ENCODE assay signal across 12 cellular contexts in the genomic region with DNA sequence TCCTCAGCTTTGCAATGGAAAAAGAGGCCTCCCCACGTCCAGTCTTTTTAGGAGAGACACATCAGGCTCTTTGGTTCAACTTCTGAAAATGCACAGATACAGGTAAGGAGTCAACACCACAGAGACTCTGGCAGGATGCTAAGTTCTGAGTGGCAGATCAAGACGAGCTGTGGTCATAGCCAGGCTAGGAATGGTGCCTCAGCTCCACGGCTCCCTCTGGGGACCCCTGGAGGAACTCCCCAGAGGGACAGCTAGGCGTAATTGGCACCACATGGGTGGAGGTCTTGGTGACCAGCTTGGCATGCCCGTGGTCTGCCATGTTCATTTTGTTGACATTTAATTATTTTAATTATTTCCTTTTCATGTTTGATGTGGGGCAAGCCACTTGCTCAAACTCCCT.
DNase-seq lines count a peak whose midpoint lies in the region; ATAC-seq, FAIRE-seq and TF ChIP-seq lines count a peak whose summit lies in the region.
"Had no signal": no experiment of that assay in that cellular context is flagged by ENCODE, and none has a peak within 500 bp of the region (broad histone marks: within the 10 kb centered on the region; RNA-seq: fewer than 3 reads in every experiment).

No MANE protein-coding gene starts in this region.

- H3K4me1 ChIP-seq in H1 (replicated peaks in 1 of 4; ENCODE audit: control insufficient read depth in 3 of 4, insufficient read depth in 4 of 4, low read length in 3 of 4) (no peaks in the 10 kb centered on the region), spleen (peaks cover 0 to 8% (median 4%) of the 10 kb centered on the region in 6 donors)
- H3K4me1 ChIP-seq in CD8-positive, alpha-beta memory T cell (ENCODE audit: insufficient read depth, low read length) = no peaks in the 10 kb centered on the region
- H3K4me1 ChIP-seq: transverse colon had no signal

- ATAC-seq in activated CD8-positive, alpha-beta T cell treated with anti-CD3 and anti-CD28 coated beads for 36 hours = no peak
- ATAC-seq in activated CD8-positive, alpha-beta T cell treated with anti-CD3 and anti-CD28 coated beads, Interleukin-2, amount 10 ng/mL, durations not matched to agents 7 days and 5 days = no peak
- no peak for ATAC-seq in natural killer cell

- no peak for TF ChIP-seq POLR2A in H1 (IDR thresholded peaks at IDR 0.05; ENCODE audit: control extremely low read depth in 1 of 2, low read depth in 2 of 2, low read length in 2 of 2)
- no peak for TF ChIP-seq POLR2A in spleen (IDR thresholded peaks at IDR 0.05)

- no peaks in the 10 kb centered on the region for H3K36me3 ChIP-seq in MG63
- no peaks in the 10 kb centered on the region for H3K36me3 ChIP-seq in H1 (ENCODE audit: control insufficient read depth in 2 of 4, insufficient read depth in 4 of 4, low read length in 3 of 4)
- H3K36me3 ChIP-seq in spleen = no peaks in the 10 kb centered on the region
- no peaks in the 10 kb centered on the region for H3K36me3 ChIP-seq in CD8-positive, alpha-beta memory T cell (ENCODE audit: insufficient read depth, low read length)
- H3K36me3 ChIP-seq: transverse colon had no signal

- H2AK5ac ChIP-seq in H1 (ENCODE audit: low read depth, low read length) = no peak overlapping the region

- H3K27ac Mint-ChIP-seq in activated CD8-positive, alpha-beta T cell treated with anti-CD3 and anti-CD28 coated beads for 36 hours = no peak overlapping the region
- no peak overlapping the region for H3K27ac Mint-ChIP-seq in activated CD8-positive, alpha-beta T cell treated with anti-CD3 and anti-CD28 coated beads, Interleukin-2, amount 10 ng/mL, durations not matched to agents 7 days and 5 days
- no peak overlapping the region for H3K27ac Mint-ChIP-seq in natural killer cell
- peak overlapping the region in 1 of 8 donors; percentile 47 for H3K27ac Mint-ChIP-seq in CD8-positive, alpha-beta memory T cell
- H3K27ac Mint-ChIP-seq: activated T-helper 1 cell treated with anti-CD3 and anti-CD28 coated beads, Interleukin-12 subunit alpha, Interleukin-12 subunit beta, Interleukin-2, Interleukin-4 antibody, amounts not matched to agents 30 ng/mL and 10 ng/mL and 1 ng/mL, durations not matched to agents 14 hours and 24 hours and 36 hours had no signal

- H3K23ac ChIP-seq in H1 (ENCODE audit: insufficient read length) = no peak overlapping the region

- H3K27ac ChIP-seq in H1 (ENCODE audit: low read depth, low read length) (no peak overlapping the region), spleen (no peak overlapping the region)
- H3K27ac ChIP-seq in CD8-positive, alpha-beta memory T cell (ENCODE audit: low read depth, low read length) = no peak overlapping the region
- H3K27ac ChIP-seq: transverse colon had no signal

- intact Hi-C loops in activated CD8-positive, alpha-beta T cell treated with anti-CD3 and anti-CD28 coated beads for 36 hours (cut with micrococcal nuclease) = no loop called here
- intact Hi-C loops in spleen (cut with DNase I; ENCODE audit: low total_unique reads) (no loop called here), natural killer cell (cut with micrococcal nuclease) (no loop called here)

- H4K5ac ChIP-seq in H1 (ENCODE audit: insufficient read length, low read depth, low read length) = no peak overlapping the region

- no peaks in the 10 kb centered on the region for H4K20me1 ChIP-seq in H1 (replicated peaks in 1 of 2; ENCODE audit: control insufficient read depth in 1 of 2, insufficient read depth in 2 of 2, low read length in 2 of 2)

- H2AFZ ChIP-seq in H1 (ENCODE audit: low read length) = no peak overlapping the region

- no peak overlapping the region for H2BK15ac ChIP-seq in H1 (ENCODE audit: low read length)

- peak; percentile 72 to 81 for TF ChIP-seq RAD21 in H1 (IDR thresholded peaks at IDR 0.05 in 1 of 2, conservative IDR thresholded peaks at IDR 0.05 in 1 of 2; ENCODE audit: low read depth in 2 of 2, low read length in 2 of 2)

- H3K4me3 ChIP-seq in MG63 (no peak overlapping the region), H1 (ENCODE audit: extremely low read depth in 1 of 4, insufficient read depth in 2 of 4, low read depth in 3 of 4, low read length in 4 of 4) (no peak overlapping the region), spleen (no peak overlapping the region)
- no peak overlapping the region for H3K4me3 ChIP-seq in CD8-positive, alpha-beta memory T cell (ENCODE audit: low read length)
- H3K4me3 ChIP-seq: transverse colon had no signal

- H3K18ac ChIP-seq in H1 (ENCODE audit: extremely low read depth, low read length) = no peak overlapping the region

- peaks cover 2% of the 10 kb centered on the region for H3K4me1 Mint-ChIP-seq in activated CD8-positive, alpha-beta T cell treated with anti-CD3 and anti-CD28 coated beads for 36 hours (ENCODE audit: low read depth)
- peaks cover 5% of the 10 kb centered on the region for H3K4me1 Mint-ChIP-seq in activated CD8-positive, alpha-beta T cell treated with anti-CD3 and anti-CD28 coated beads, Interleukin-2, amount 10 ng/mL, durations not matched to agents 7 days and 5 days (ENCODE audit: low read depth)
- peaks cover 9 to 10% of the 10 kb centered on the region in 2 donors for H3K4me1 Mint-ChIP-seq in natural killer cell
- peaks cover 0 to 6% (median 4%) of the 10 kb centered on the region in 3 donors for H3K4me1 Mint-ChIP-seq in CD8-positive, alpha-beta memory T cell
- H3K4me1 Mint-ChIP-seq: IgD-negative memory B cell had no signal

- DNase-seq in activated CD8-positive, alpha-beta T cell treated with anti-CD3 and anti-CD28 coated beads for 36 hours = peak; percentile 8
- no peak for DNase-seq in activated CD8-positive, alpha-beta T cell treated with anti-CD3 and anti-CD28 coated beads, Interleukin-2, amount 10 ng/mL, durations not matched to agents 7 days and 5 days
- DNase-seq in MG63 (peak; percentile 17), H1 (ENCODE audit: low read depth in 1 of 2, low spot score in 2 of 2) (peak; percentile 19 to 64), spleen (peak; percentile 35), natural killer cell (no peak)
- DNase-seq in effector CD8-positive, alpha-beta T cell (lab: John Stamatoyannopoulos, UW) = no peak
- DNase-seq in CD8-positive, alpha-beta memory T cell = no peak
- DNase-seq: retina, transverse colon had no signal

- CTCF ChIA-PET in activated CD8-positive, alpha-beta T cell treated with anti-CD3 and anti-CD28 coated beads for 36 hours (lab: Charles Lee) = interaction anchor here (0.8 kb wide), 1 partner anchor 26 kb away, joined by 3 read pairs; no protein-coding TSS in a partner anchor
- CTCF ChIA-PET in activated CD8-positive, alpha-beta T cell treated with anti-CD3 and anti-CD28 coated beads, Interleukin-2, amount 10 ng/mL, durations not matched to agents 7 days and 5 days (lab: Charles Lee) = no interaction called here
- CTCF ChIA-PET in H1 (lab: Charles Lee; ENCODE audit: partially characterized antibody) = interaction anchor here (0.7 to 3.7 kb wide), 41 partner anchors 8 to 338 kb away, joined by 3 to 20 read pairs (median 4); no protein-coding TSS in a partner anchor
- CTCF ChIA-PET in CD8-positive, alpha-beta memory T cell (lab: Charles Lee) = no interaction called here

- H3K4ac ChIP-seq in H1 (replicated peaks; ENCODE audit: insufficient read length, low read depth, low read length) = no peak overlapping the region

- POLR2A ChIA-PET in activated CD8-positive, alpha-beta T cell treated with anti-CD3 and anti-CD28 coated beads for 36 hours (lab: Charles Lee) = no interaction called here
- POLR2A ChIA-PET in activated CD8-positive, alpha-beta T cell treated with anti-CD3 and anti-CD28 coated beads, Interleukin-2, amount 10 ng/mL, durations not matched to agents 7 days and 5 days (lab: Charles Lee) = no interaction called here
- POLR2A ChIA-PET in H1 (lab: Charles Lee; ENCODE audit: partially characterized antibody) = interaction anchor here (0.8 kb wide), 1 partner anchor 223 kb away, joined by 3 read pairs; no protein-coding TSS in a partner anchor
- POLR2A ChIA-PET in CD8-positive, alpha-beta memory T cell (lab: Charles Lee) = no interaction called here

- H3K27me3 Mint-ChIP-seq in activated CD8-positive, alpha-beta T cell treated with anti-CD3 and anti-CD28 coated beads for 36 hours = no peaks in the 10 kb centered on the region
- no peaks in the 10 kb centered on the region for H3K27me3 Mint-ChIP-seq in activated CD8-positive, alpha-beta T cell treated with anti-CD3 and anti-CD28 coated beads, Interleukin-2, amount 10 ng/mL, durations not matched to agents 7 days and 5 days (ENCODE audit: low read depth)
- peaks cover 0 to 4% of the 10 kb centered on the region in 2 donors for H3K27me3 Mint-ChIP-seq in natural killer cell (ENCODE audit: low read depth in 2 of 2)
- peaks cover 0 to 8% of the 10 kb centered on the region in 2 donors for H3K27me3 Mint-ChIP-seq in CD8-positive, alpha-beta memory T cell

- H3K4me2 ChIP-seq in H1 (ENCODE audit: insufficient read depth in 1 of 2, low read depth in 2 of 2, low read length in 2 of 2) = no peak overlapping the region

- no peak overlapping the region for H2BK12ac ChIP-seq in H1 (ENCODE audit: low read depth, low read length)

- no peaks in the 10 kb centered on the region for H3K79me1 ChIP-seq in H1 (ENCODE audit: low read depth, low read length)

- H2BK5ac ChIP-seq in H1 (ENCODE audit: low read depth, low read length) = no peak overlapping the region

- H3K14ac ChIP-seq in H1 (ENCODE audit: insufficient read length) = no peak overlapping the region

- H3K36me3 Mint-ChIP-seq in activated CD8-positive, alpha-beta T cell treated with anti-CD3 and anti-CD28 coated beads for 36 hours (ENCODE audit: low read depth) = no peaks in the 10 kb centered on the region
- no peaks in the 10 kb centered on the region for H3K36me3 Mint-ChIP-seq in activated CD8-positive, alpha-beta T cell treated with anti-CD3 and anti-CD28 coated beads, Interleukin-2, amount 10 ng/mL, durations not matched to agents 7 days and 5 days (ENCODE audit: low read depth)
- H3K36me3 Mint-ChIP-seq in natural killer cell = no peaks in the 10 kb centered on the region
- H3K36me3 Mint-ChIP-seq in CD8-positive, alpha-beta memory T cell = no peaks in the 10 kb centered on the region

- no peak overlapping the region for H3K9ac ChIP-seq in H1 (replicated peaks in 1 of 4; ENCODE audit: extremely low read depth in 1 of 4, low read depth in 3 of 4, low read length in 3 of 4)

- H2BK20ac ChIP-seq in H1 (ENCODE audit: low read length) = no peak overlapping the region

- no peak overlapping the region for H3K56ac ChIP-seq in H1 (replicated peaks; ENCODE audit: insufficient read length, low read depth, low read length)

- no peak overlapping the region for H4K8ac ChIP-seq in H1 (ENCODE audit: extremely low read depth, insufficient read depth, low read length)

- TF ChIP-seq CTCF in activated CD8-positive, alpha-beta T cell treated with anti-CD3 and anti-CD28 coated beads for 36 hours (IDR thresholded peaks at IDR 0.05) = no peak
- peak; percentile 70 to 82 (median 80) for TF ChIP-seq CTCF in H1 (IDR thresholded peaks at IDR 0.05; ENCODE audit: control extremely low read depth in 1 of 3, insufficient read depth in 1 of 3, low read depth in 1 of 3, low read length in 3 of 3)
- TF ChIP-seq CTCF in spleen (IDR thresholded peaks at IDR 0.05 in 8 of 11, conservative IDR thresholded peaks at IDR 0.05 in 3 of 11) = peak in 4 of 11 experiments; percentile 10 to 36 (median 26)
- TF ChIP-seq CTCF in natural killer cell (IDR thresholded peaks at IDR 0.05) = no peak

- no peaks in the 10 kb centered on the region for H3K23me2 ChIP-seq in H1 (ENCODE audit: low read depth, low read length)

- H3K9me3 ChIP-seq in MG63 (no peaks in the 10 kb centered on the region; the same call in 1 of the 2 replicates), H1 (ENCODE audit: insufficient read depth in 2 of 2, low read depth in 1 of 2, low read length in 1 of 2) (peaks cover 15 to 20% of the 10 kb centered on the region in 2 experiments), spleen (peaks cover 0 to 35% (median 29%) of the 10 kb centered on the region in 8 donors)
- H3K9me3 ChIP-seq in CD8-positive, alpha-beta memory T cell (ENCODE audit: low read length) = peaks cover 6% of the 10 kb centered on the region

- H3K4me3 Mint-ChIP-seq in activated CD8-positive, alpha-beta T cell treated with anti-CD3 and anti-CD28 coated beads for 36 hours = no peak overlapping the region
- no peak overlapping the region for H3K4me3 Mint-ChIP-seq in activated CD8-positive, alpha-beta T cell treated with anti-CD3 and anti-CD28 coated beads, Interleukin-2, amount 10 ng/mL, durations not matched to agents 7 days and 5 days
- no peak overlapping the region for H3K4me3 Mint-ChIP-seq in natural killer cell
- H3K4me3 Mint-ChIP-seq in CD8-positive, alpha-beta memory T cell = no peak overlapping the region
- H3K4me3 Mint-ChIP-seq: activated T-helper 1 cell treated with anti-CD3 and anti-CD28 coated beads, Interleukin-12 subunit alpha, Interleukin-12 subunit beta, Interleukin-2, Interleukin-4 antibody, amounts not matched to agents 30 ng/mL and 10 ng/mL and 1 ng/mL, durations not matched to agents 14 hours and 24 hours and 36 hours; IgD-negative memory B cell had no signal

- H2BK120ac ChIP-seq in H1 (replicated peaks; ENCODE audit: low read depth, low read length) = no peak overlapping the region

- no peaks in the 10 kb centered on the region for H3K79me2 ChIP-seq in H1 (ENCODE audit: control insufficient read depth in 1 of 2, insufficient read depth in 2 of 2, low read length in 2 of 2)

- no peak overlapping the region for H4K91ac ChIP-seq in H1 (replicated peaks; ENCODE audit: insufficient read length, low read length)

- peaks cover 12% of the 10 kb centered on the region for H3K9me3 Mint-ChIP-seq in activated CD8-positive, alpha-beta T cell treated with anti-CD3 and anti-CD28 coated beads for 36 hours
- peaks cover 4% of the 10 kb centered on the region for H3K9me3 Mint-ChIP-seq in activated CD8-positive, alpha-beta T cell treated with anti-CD3 and anti-CD28 coated beads, Interleukin-2, amount 10 ng/mL, durations not matched to agents 7 days and 5 days (ENCODE audit: insufficient read depth)
- no peaks in the 10 kb centered on the region for H3K9me3 Mint-ChIP-seq in natural killer cell
- peaks cover 5 to 20% (median 6%) of the 10 kb centered on the region in 5 donors for H3K9me3 Mint-ChIP-seq in CD8-positive, alpha-beta memory T cell

- no peaks in the 10 kb centered on the region for H3K27me3 ChIP-seq in MG63
- no peaks in the 10 kb centered on the region for H3K27me3 ChIP-seq in H1 (replicated peaks in 1 of 4; ENCODE audit: control insufficient read depth in 3 of 4, extremely low read depth in 1 of 4, insufficient read depth in 3 of 4, low read length in 3 of 4)
- H3K27me3 ChIP-seq in spleen (replicated peaks in 1 of 7) = peaks cover 0 to 4% (median 0%) of the 10 kb centered on the region in 7 donors
- H3K27me3 ChIP-seq in CD8-positive, alpha-beta memory T cell (ENCODE audit: insufficient read depth, low read length, poor library complexity, severe bottlenecking) = no peaks in the 10 kb centered on the region
- H3K27me3 ChIP-seq: transverse colon had no signal

- no peak for TF ChIP-seq EP300 in H1 (IDR thresholded peaks at IDR 0.05; ENCODE audit: borderline replicate concordance in 1 of 2, low read depth in 2 of 2, low read length in 2 of 2)

- no peak for FAIRE-seq in H1 (lab: Jason Lieb, UNC)

- WGBS in H1 (ENCODE audit: extremely low coverage in 1 of 2, insufficient coverage in 1 of 2, insufficient read length in 1 of 2, insufficient replicate concordance in 2 of 2, low coverage in 1 of 2, low lambda C conversion rate in 2 of 2, missing lambda C conversion rate in 1 of 2), 2 experiments = 72% methylated on average over 5 of the region's 5 CpGs; no CpG with 5 or more reads in 1 of the 2 experiments
- WGBS in spleen, 5 donors = 51 to 71% (median 61%) methylated on average over 5 of the region's 5 CpGs

Comparison
In these comparisons a context has a peak if more than half of its experiments do, and no peak if none do; other contexts are left out.
1. DNase-seq: peak in activated CD8-positive, alpha-beta T cell treated with anti-CD3 and anti-CD28 coated beads for 36 hours (single experiment), MG63 (single experiment), H1 (2 of 2) and spleen (single experiment); none in activated CD8-positive, alpha-beta T cell treated with anti-CD3 and anti-CD28 coated beads, Interleukin-2, amount 10 ng/mL, durations not matched to agents 7 days and 5 days (single experiment), natural killer cell (single experiment), effector CD8-positive, alpha-beta T cell (single experiment) and CD8-positive, alpha-beta memory T cell (0 of 5).
2. CTCF ChIA-PET loops: an anchor here in activated CD8-positive, alpha-beta T cell treated with anti-CD3 and anti-CD28 coated beads for 36 hours (0.8 kb wide) and H1 (0.7 to 3.7 kb wide); none called in activated CD8-positive, alpha-beta T cell treated with anti-CD3 and anti-CD28 coated beads, Interleukin-2, amount 10 ng/mL, durations not matched to agents 7 days and 5 days and CD8-positive, alpha-beta memory T cell.
3. CTCF ChIP-seq: peak in H1 (3 of 3); none in activated CD8-positive, alpha-beta T cell treated with anti-CD3 and anti-CD28 coated beads for 36 hours (single experiment) and natural killer cell (single experiment).